Comparison of ENCODE assay signal across 12 cellular contexts in genomic region chr3:114506622-114507300, GRCh38.
A peak's percentile ranks its signal among the peaks of the same experiment; 100 is the strongest.
DNase-seq lines count a peak whose midpoint lies in the region; ATAC-seq, FAIRE-seq and TF ChIP-seq lines count a peak whose summit lies in the region.
"Had no signal": no experiment of that assay in that cellular context is flagged by ENCODE, and none has a peak within 500 bp of the region (broad histone marks: within the 10 kb centered on the region; RNA-seq: fewer than 3 reads in every experiment).

No MANE protein-coding gene starts in this region.

- no peak for DNase-seq in HCT116 (ENCODE audit: low read depth, low spot score)
- DNase-seq in bronchial epithelial cell (ENCODE audit: low read depth), result no peak
- DNase-seq in iris pigment epithelial cell (ENCODE audit: low read depth), result peak; percentile 53
- no peak for DNase-seq in vagina (ENCODE audit: extremely low spot score in 2 of 2)
- DNase-seq in NCI-H2081 treated with DMSO at 0.1 percent for 48 hours (lab: John Stamatoyannopoulos, UW), result no peak
- no peak for DNase-seq in NCI-H1417 treated with DMSO at 0.1 percent for 48 hours (lab: John Stamatoyannopoulos, UW)
- DNase-seq: activated CD4-positive, alpha-beta T cell treated with anti-CD3 and anti-CD28 coated beads, Interleukin-2, amount 50 U/mL, for 4 hours; COR-L47; GF-D8; NCI-H82 had no signal

- intact Hi-C loops in HCT116 (cut with micrococcal nuclease), result no loop called here
- intact Hi-C loops in vagina (cut with DNase I), result no loop called here

- H3K4me2 ChIP-seq in HCT116 (ENCODE audit: low read length), result peak overlapping the region; percentile 53

- no TSS peak for BruUV-seq in HCT116 (replicated peaks; lab: Mats Ljungman, UMichigan)

- peaks cover 3% of the 10 kb centered on the region; the same call in 1 of the 2 replicates for H4K20me1 ChIP-seq in HCT116 (ENCODE audit: insufficient read depth)

- H3K79me2 ChIP-seq in HCT116 (ENCODE audit: insufficient read depth, low read length), result peaks cover 87% of the 10 kb centered on the region

- H3K36me3 ChIP-seq in HCT116 (ENCODE audit: control insufficient read depth in 1 of 2, insufficient read depth in 2 of 2, low read length in 2 of 2) (no peaks in the 10 kb centered on the region; a peak in 1 of 4 replicates), bronchial epithelial cell (ENCODE audit: control insufficient read depth, insufficient read depth, low read length) (no peaks in the 10 kb centered on the region), vagina (no peaks in the 10 kb centered on the region)

- TF ChIP-seq POLR2A in HCT116 (IDR thresholded peaks at IDR 0.05; ENCODE audit: borderline replicate concordance, extremely low read depth, insufficient read depth, insufficient read length) (no peak), vagina (IDR thresholded peaks at IDR 0.05) (no peak)

- CTCF ChIA-PET in HCT116 (lab: Charles Lee), result interaction anchor here (0.5 to 1.0 kb wide), 2 partner anchors 9 to 1141 kb away, joined by 3 read pairs; no protein-coding TSS in a partner anchor

- H3K27me3 ChIP-seq in HCT116 (ENCODE audit: insufficient read depth, low read length) (no peaks in the 10 kb centered on the region), bronchial epithelial cell (ENCODE audit: control insufficient read depth, insufficient read depth, low read length) (no peaks in the 10 kb centered on the region), vagina (no peaks in the 10 kb centered on the region)

- H3K4me1 ChIP-seq in HCT116 (ENCODE audit: control insufficient read depth in 1 of 2, insufficient read depth in 2 of 2, low read length in 2 of 2) (peaks cover 80 to 92% of the 10 kb centered on the region in 2 experiments), vagina (peaks cover 14% of the 10 kb centered on the region)

- peak; percentile 49 for ATAC-seq in HCT116
- no peak for ATAC-seq in HG02610 (IDR thresholded peaks at IDR 0.05; ENCODE audit: unreplicated experiment)

- FAIRE-seq in bronchial epithelial cell (lab: Jason Lieb, UNC), result peak; percentile 7
- FAIRE-seq: frontal cortex had no signal

- POLR2A ChIA-PET in HCT116 (lab: Charles Lee), result no interaction called here

- H3K9me3 ChIP-seq in HCT116 (ENCODE audit: control insufficient read depth in 1 of 2, insufficient read depth in 1 of 2, low read depth in 1 of 2, low read length in 2 of 2) (no peaks in the 10 kb centered on the region), vagina (no peaks in the 10 kb centered on the region)

- H2AFZ ChIP-seq in HCT116 (ENCODE audit: low read depth, low read length, poor library complexity, severe bottlenecking), result no peak overlapping the region

- 0 out of 2 replicates have a peak overlapping the region, but pooled peaks have one; percentile 10 for H3K9ac ChIP-seq in HCT116 (ENCODE audit: low read length)

- no peak overlapping the region for H3K4me3 ChIP-seq in HCT116 (replicated peaks in 1 of 2; ENCODE audit: low read depth in 1 of 2, low read length in 2 of 2)
- H3K4me3 ChIP-seq in bronchial epithelial cell (ENCODE audit: low read depth, low read length), result no peak overlapping the region
- H3K4me3 ChIP-seq in vagina, result no peak overlapping the region

- no peaks in the 10 kb centered on the region for H3K9me2 ChIP-seq in HCT116 (ENCODE audit: insufficient read depth)

- no peak for TF ChIP-seq RAD21 in HCT116 (IDR thresholded peaks at IDR 0.05; ENCODE audit: low read depth)

- RAD21 ChIA-PET in HCT116 (lab: Charles Lee; ENCODE audit: low non-redundant PET in 1 of 2, low total read pairs in 2 of 2, uncharacterized antibody in 2 of 2, unreplicated experiment in 2 of 2), result no interaction called here

- TF ChIP-seq CTCF in HCT116 (IDR thresholded peaks at IDR 0.05 in 2 of 3, conservative IDR thresholded peaks at IDR 0.05 in 1 of 3; ENCODE audit: borderline replicate concordance in 1 of 3, insufficient read depth in 1 of 3, low read depth in 2 of 3, low read length in 2 of 3) (no peak), bronchial epithelial cell (IDR thresholded peaks at IDR 0.05; ENCODE audit: insufficient read depth, low read length, severe bottlenecking) (no peak), vagina (IDR thresholded peaks at IDR 0.05) (no peak)

- H3K27ac ChIP-seq in HCT116 (ENCODE audit: low read depth, low read length) (peak overlapping the region; percentile 80; the same call in 1 of the 2 replicates), vagina (peak overlapping the region; percentile 41)

TF ChIP-seq in HCT116, 20 proteins besides CTCF, POLR2A, EP300 and RAD21:
- TF ChIP-seq ELF1 (IDR thresholded peaks at IDR 0.05; ENCODE audit: borderline replicate concordance, low read depth), result no peak
- no peak for TF ChIP-seq FOSL1 (IDR thresholded peaks at IDR 0.05; ENCODE audit: low read depth)
- no peak for TF ChIP-seq CBX3 (IDR thresholded peaks at IDR 0.05; ENCODE audit: low read depth)
- no peak for TF ChIP-seq EZH2phosphoT487 (IDR thresholded peaks at IDR 0.05; ENCODE audit: borderline replicate concordance)
